In the genomic region with DNA sequence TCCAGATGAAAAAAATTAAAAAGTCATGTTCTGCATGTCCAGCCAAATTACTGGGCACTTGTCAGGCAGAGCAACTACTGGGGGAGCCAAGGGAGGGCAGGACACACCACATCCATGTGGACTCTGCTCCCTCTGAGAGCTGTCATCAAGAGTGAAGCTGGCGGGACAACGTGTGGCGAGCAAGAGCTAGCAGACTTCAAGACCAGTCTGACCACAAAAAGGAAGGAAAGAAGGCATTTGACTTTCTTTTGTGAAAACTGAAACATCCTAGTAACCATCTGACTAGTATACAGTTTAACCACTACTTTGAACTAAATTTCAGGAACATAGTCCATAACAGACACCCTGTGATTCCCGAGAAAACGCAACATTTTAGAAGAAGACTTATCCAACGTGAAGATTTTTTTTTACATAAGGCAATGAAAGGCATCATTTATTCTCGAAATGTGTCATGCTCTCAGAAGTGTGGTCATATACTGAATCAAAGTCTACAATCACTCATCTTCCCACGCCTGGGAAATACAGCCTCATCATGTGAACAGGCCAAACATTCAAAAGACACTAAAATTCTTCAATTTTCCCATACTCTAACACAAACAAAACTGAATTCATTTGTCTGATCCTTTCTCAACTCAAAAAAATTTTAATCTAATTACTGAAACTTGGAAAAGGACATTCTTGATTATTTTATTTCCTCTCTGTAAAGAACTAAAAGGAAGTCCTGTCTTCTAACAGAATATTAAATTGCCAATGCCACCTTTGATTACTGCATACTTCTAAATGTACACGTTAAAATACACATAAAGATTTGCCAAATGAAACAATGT, we compare ENCODE assay signal across 8 cellular contexts. TPM values are rescaled to one million over a fixed set of nuclear protein-coding genes. Genes with fewer than 3 reads are reported as not detected.
DNase-seq lines count a peak whose midpoint lies in the region; ATAC-seq, FAIRE-seq and TF ChIP-seq lines count a peak whose summit lies in the region.

No MANE protein-coding gene starts in this region.

- POLR2A ChIA-PET in Panc1 (lab: Charles Lee), result interaction anchor here (0.5 kb wide), 1 partner anchor 12 kb away, joined by 7 read pairs; no protein-coding TSS in a partner anchor

- intact Hi-C loops in Panc1 (cut with micrococcal nuclease; ENCODE audit: unreplicated experiment), result no loop called here
- intact Hi-C loops in spleen (cut with DNase I; ENCODE audit: low total_unique reads), result no loop called here
- intact Hi-C loops in kidney (cut with DNase I), result no loop called here

- no peak for TF ChIP-seq POLR2A in spleen (IDR thresholded peaks at IDR 0.05)

- CTCF ChIA-PET in Panc1 (lab: Charles Lee), result no interaction called here

- TF ChIP-seq CTCF in Panc1 (IDR thresholded peaks at IDR 0.05) (no peak), spleen (IDR thresholded peaks at IDR 0.05 in 8 of 11, conservative IDR thresholded peaks at IDR 0.05 in 3 of 11) (no peak), kidney (IDR thresholded peaks at IDR 0.05; ENCODE audit: borderline replicate concordance, extremely low read depth, insufficient read depth) (no peak)

- no peak for FAIRE-seq in kidney (lab: Jason Lieb, UNC)

- H3K27me3 ChIP-seq in Panc1 (ENCODE audit: control insufficient read depth, insufficient read depth, low read length) (no peaks in the 10 kb centered on the region), spleen (replicated peaks in 1 of 7) (no peaks in the 10 kb centered on the region)

- ATAC-seq in HG02840 (IDR thresholded peaks at IDR 0.05; ENCODE audit: low FRiP score, unreplicated experiment), result peak; percentile 63
- 0 out of 2 replicates have a peak, but pooled peaks have one; percentile 13 for ATAC-seq in Panc1

- H3K36me3 ChIP-seq in Panc1 (ENCODE audit: control insufficient read depth, insufficient read depth, low read length), result no peaks in the 10 kb centered on the region
- H3K36me3 ChIP-seq in spleen, result no peaks in the 10 kb centered on the region
- no peaks in the 10 kb centered on the region for H3K36me3 ChIP-seq in kidney (ENCODE audit: control insufficient read depth in 1 of 2, insufficient read depth in 2 of 2, low read length in 2 of 2)

- no peak overlapping the region for H3K9ac ChIP-seq in kidney (ENCODE audit: low read length in 2 of 2)

- no peak overlapping the region for H3K4me3 ChIP-seq in Panc1 (ENCODE audit: low read depth in 2 of 2, low read length in 2 of 2)
- H3K4me3 ChIP-seq in spleen, result no peak overlapping the region
- H3K4me3 ChIP-seq in kidney (ENCODE audit: low read length in 2 of 2), result no peak overlapping the region

- H3K4me1 ChIP-seq in Panc1 (ENCODE audit: control insufficient read depth, insufficient read depth, low read length), result peaks cover 23% of the 10 kb centered on the region
- peaks cover 0 to 50% (median 26%) of the 10 kb centered on the region in 6 donors for H3K4me1 ChIP-seq in spleen
- peaks cover 6 to 10% of the 10 kb centered on the region in 2 donors for H3K4me1 ChIP-seq in kidney (ENCODE audit: control insufficient read depth in 1 of 2, insufficient read depth in 1 of 2, low read depth in 1 of 2, low read length in 2 of 2)

- peak; percentile 26 to 56 for DNase-seq in activated CD4-positive, alpha-beta T cell treated with anti-CD3 and anti-CD28 coated beads for 4 hours
- no peak for DNase-seq in activated CD4-positive, alpha-beta T cell treated with anti-CD3 and anti-CD28 coated beads for 1 hour
- DNase-seq in Panc1 (ENCODE audit: low read depth, low spot score) (no peak), fibroblast of gingiva (ENCODE audit: low read depth) (peak; percentile 92), spleen (peak; percentile 47), kidney (no peak), NCI-H2196 treated with DMSO at 0.1 percent for 48 hours (lab: John Stamatoyannopoulos, UW; ENCODE audit: unreplicated experiment) (no peak)

- in situ Hi-C loops in Panc1 (cut with HindIII; ENCODE audit: low pct_unique_long_range_greater_than_20kb, low sequenced_read_pairs), result no loop called here

- no TSS peak for BruUV-seq in Panc1 (replicated peaks; lab: Mats Ljungman, UMichigan)

- 29 to 42% (median 36%) methylated on average over 9 of the region's 9 CpGs for WGBS in spleen, 5 donors

- H3K9me3 ChIP-seq in Panc1 (ENCODE audit: control insufficient read depth, insufficient read depth, low read depth, low read length), result no peaks in the 10 kb centered on the region
- H3K9me3 ChIP-seq in spleen, result no peaks in the 10 kb centered on the region
- H3K9me3 ChIP-seq in kidney (ENCODE audit: control insufficient read depth in 1 of 2, low read length in 2 of 2), result no peaks in the 10 kb centered on the region

- H3K27ac ChIP-seq in Panc1 (ENCODE audit: low read length), result no peak overlapping the region
- peak overlapping the region in 2 of 8 donors; percentile 14 to 27 for H3K27ac ChIP-seq in spleen
- no peak overlapping the region for H3K27ac ChIP-seq in kidney (ENCODE audit: low read depth in 2 of 2, low read length in 2 of 2)

RNA-seq across cellular contexts. Expression of a gene that starts 15.5 kb away (rescaled TPM):
- 35.5 TPM for total RNA-seq in Panc1 (2021; ENCODE audit: unreplicated experiment)
- polyA plus RNA-seq in Panc1 (2012; ENCODE audit: insufficient read length), result 41.6 TPM
- 10 to 100 TPM in 6 of 7 donors, 1 to 10 TPM in 1; 9.6 to 28.1 (median 21.0) TPM for total RNA-seq in spleen
- polyA plus RNA-seq in spleen, result 1 to 10 TPM; 2.5 to 4.8 (median 3.5) TPM
- total RNA-seq in kidney, result 18.5 TPM
- polyA plus RNA-seq in kidney (ENCODE audit: insufficient read depth, low read depth, low replicate concordance), result 9.1 TPM

Comparison
In these comparisons a context has a peak if more than half of its experiments do, and no peak if none do; other contexts are left out.
1. DNase-seq: peak in activated CD4-positive, alpha-beta T cell treated with anti-CD3 and anti-CD28 coated beads for 4 hours (2 of 2), fibroblast of gingiva (single experiment) and spleen (single experiment); none in activated CD4-positive, alpha-beta T cell treated with anti-CD3 and anti-CD28 coated beads for 1 hour (single experiment), Panc1 (single experiment), kidney (single experiment) and NCI-H2196 treated with DMSO at 0.1 percent for 48 hours (single experiment).